Comparison of ENCODE assay signal across 1 cellular context in the genomic region with DNA sequence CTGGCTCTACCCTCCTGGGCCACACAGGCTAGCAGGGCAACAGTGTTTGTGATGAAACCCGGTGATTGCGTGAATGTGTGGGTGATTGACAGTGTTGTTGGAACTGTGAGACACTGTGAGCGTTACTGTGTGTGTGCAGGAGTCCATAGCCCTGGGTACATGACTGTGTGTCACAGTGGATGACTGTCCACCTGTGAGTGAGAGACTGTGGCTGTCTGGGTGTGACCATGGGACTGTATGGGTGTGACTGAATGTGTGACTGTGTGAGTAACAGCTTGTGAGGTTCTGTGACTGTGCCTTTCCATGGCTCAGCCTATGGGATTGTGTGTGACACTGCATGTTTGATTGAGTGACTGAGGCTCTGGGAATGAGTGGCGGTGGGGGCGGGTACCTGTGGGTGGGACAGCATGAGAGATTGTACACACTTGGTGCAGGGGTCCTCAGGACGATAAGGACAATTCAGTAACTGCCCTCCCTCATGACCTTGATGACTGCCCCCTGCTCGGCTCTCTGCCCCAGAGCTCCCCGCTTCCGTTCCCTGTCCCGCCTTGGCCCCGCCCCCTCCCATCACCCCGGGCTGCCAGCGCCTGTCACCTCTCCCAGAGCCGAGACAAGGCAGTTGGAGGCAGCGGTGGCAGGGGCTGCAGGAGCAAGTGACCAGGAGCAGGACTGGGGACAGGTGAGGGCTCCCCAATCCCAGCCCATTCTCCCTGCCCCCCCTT.
A peak's percentile ranks its signal among the peaks of the same experiment; 100 is the strongest.
TF ChIP-seq lines count a peak whose summit lies in the region.

A gene with protein sequence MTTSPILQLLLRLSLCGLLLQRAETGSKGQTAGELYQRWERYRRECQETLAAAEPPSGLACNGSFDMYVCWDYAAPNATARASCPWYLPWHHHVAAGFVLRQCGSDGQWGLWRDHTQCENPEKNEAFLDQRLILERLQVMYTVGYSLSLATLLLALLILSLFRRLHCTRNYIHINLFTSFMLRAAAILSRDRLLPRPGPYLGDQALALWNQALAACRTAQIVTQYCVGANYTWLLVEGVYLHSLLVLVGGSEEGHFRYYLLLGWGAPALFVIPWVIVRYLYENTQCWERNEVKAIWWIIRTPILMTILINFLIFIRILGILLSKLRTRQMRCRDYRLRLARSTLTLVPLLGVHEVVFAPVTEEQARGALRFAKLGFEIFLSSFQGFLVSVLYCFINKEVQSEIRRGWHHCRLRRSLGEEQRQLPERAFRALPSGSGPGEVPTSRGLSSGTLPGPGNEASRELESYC (plus strand): TSS at position 602 of the 722 bp plus-strand sequence. CDS start 1,300 bp downstream, outside the sequence.

TF ChIP-seq in K562, 482 proteins besides CTCF, POLR2A, EP300 and RAD21 (continued from another document and continues in another):
- TF ChIP-seq ZNF766 (CRISPR knock-in tag; conservative IDR thresholded peaks at IDR 0.05) (0 out of 2 replicates have a peak, but pooled peaks have one; percentile 51), ZNF41 (CRISPR knock-in tag; conservative IDR thresholded peaks at IDR 0.05) (no peak), TAF1 (IDR thresholded peaks at IDR 0.05; ENCODE audit: control insufficient read depth, extremely low read depth, insufficient read depth, low read length, severe bottlenecking) (peak; percentile 91), TAF9B (IDR thresholded peaks at IDR 0.05; ENCODE audit: partially characterized antibody) (peak; percentile 49), MTA3 (IDR thresholded peaks at IDR 0.05; ENCODE audit: borderline replicate concordance) (peak; percentile 15; the same call in 1 of the 2 replicates), POLR2AphosphoS5 (IDR thresholded peaks at IDR 0.05; ENCODE audit: control insufficient read depth, insufficient read depth, low read depth, low read length) (peak; percentile 74), RBBP5 (IDR thresholded peaks at IDR 0.05; ENCODE audit: borderline replicate concordance, insufficient read depth, low read length, poor library complexity, severe bottlenecking) (no peak), HIVEP1 (CRISPR knock-in tag; IDR thresholded peaks at IDR 0.05) (no peak), FOXK2 (conservative IDR thresholded peaks at IDR 0.05 in 1 of 2, IDR thresholded peaks at IDR 0.05 in 1 of 2; ENCODE audit: low read depth in 2 of 2) (peak in 1 of 2 experiments; percentile 38; a peak in 1 of 4 replicates), KDM5B (IDR thresholded peaks at IDR 0.05; ENCODE audit: insufficient replicate concordance, low read depth, low read length) (no peak), SUPT5H (IDR thresholded peaks at IDR 0.05) (peak; percentile 89; the same call in 1 of the 2 replicates), MBD2 (IDR thresholded peaks at IDR 0.05; ENCODE audit: borderline replicate concordance, low read depth) (peak; percentile 40; the same call in 1 of the 2 replicates), DACH1 (IDR thresholded peaks at IDR 0.05; ENCODE audit: partially characterized antibody) (peak; percentile 65), ZNF780A (CRISPR knock-in tag; IDR thresholded peaks at IDR 0.05) (no peak), ZNF212 (CRISPR knock-in tag; IDR thresholded peaks at IDR 0.05) (no peak), XRCC5 (IDR thresholded peaks at IDR 0.05; ENCODE audit: low read depth, low read length) (peak; percentile 6; the same call in 1 of the 2 replicates), PCBP1 (IDR thresholded peaks at IDR 0.05; ENCODE audit: low read depth, low read length, poor library complexity, severe bottlenecking) (no peak), C11orf30 (IDR thresholded peaks at IDR 0.05; ENCODE audit: low read depth) (peak; percentile 68), KDM1A (IDR thresholded peaks at IDR 0.05) (0 out of 4 replicates have a peak, but pooled peaks of 1 of the 2 experiments have one; percentile 5), CBX3 (IDR thresholded peaks at IDR 0.05; ENCODE audit: borderline replicate concordance in 1 of 2, low read length in 2 of 2) (peak in 1 of 2 experiments; percentile 53; a peak in 1 of 3 replicates), ZBTB7A (IDR thresholded peaks at IDR 0.05; ENCODE audit: borderline replicate concordance, control insufficient read depth, low read depth, low read length) (peak; percentile 81; the same call in 1 of the 2 replicates), CREM (IDR thresholded peaks at IDR 0.05; ENCODE audit: low read depth) (peak; percentile 69), COPS2 (conservative IDR thresholded peaks at IDR 0.05) (no peak), ZFX (CRISPR knock-in tag; IDR thresholded peaks at IDR 0.05) (no peak), BHLHE40 (IDR thresholded peaks at IDR 0.05; ENCODE audit: low read length) (0 out of 2 replicates have a peak, but pooled peaks have one; percentile 24), PHF8 (IDR thresholded peaks at IDR 0.05; ENCODE audit: borderline replicate concordance, low read length) (peak; percentile 37; the same call in 1 of the 2 replicates), ELF1 (tag; IDR thresholded peaks at IDR 0.05) (no peak), KLF16 (IDR thresholded peaks at IDR 0.05) (no peak), GABPA (tag; conservative IDR thresholded peaks at IDR 0.05; ENCODE audit: low read depth) (peak; percentile 34), CREB1 (IDR thresholded peaks at IDR 0.05) (no peak), CREB1 (CRISPR knock-in tag; IDR thresholded peaks at IDR 0.05) (0 out of 2 replicates have a peak, but pooled peaks have one; percentile 28), EGR1 (conservative IDR thresholded peaks at IDR 0.05) (peak; percentile 68)
- TF ChIP-seq, protein P1, sequence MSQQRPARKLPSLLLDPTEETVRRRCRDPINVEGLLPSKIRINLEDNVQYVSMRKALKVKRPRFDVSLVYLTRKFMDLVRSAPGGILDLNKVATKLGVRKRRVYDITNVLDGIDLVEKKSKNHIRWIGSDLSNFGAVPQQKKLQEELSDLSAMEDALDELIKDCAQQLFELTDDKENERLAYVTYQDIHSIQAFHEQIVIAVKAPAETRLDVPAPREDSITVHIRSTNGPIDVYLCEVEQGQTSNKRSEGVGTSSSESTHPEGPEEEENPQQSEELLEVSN (IDR thresholded peaks at IDR 0.05; ENCODE audit: borderline replicate concordance in 1 of 2, extremely low read depth in 1 of 2, insufficient read depth in 1 of 2, insufficient read length in 1 of 2, low read depth in 1 of 2, low read length in 1 of 2, poor library complexity in 1 of 2, severe bottlenecking in 1 of 2) = peak in 1 of 2 experiments; percentile 7
- TF ChIP-seq, protein P2, sequence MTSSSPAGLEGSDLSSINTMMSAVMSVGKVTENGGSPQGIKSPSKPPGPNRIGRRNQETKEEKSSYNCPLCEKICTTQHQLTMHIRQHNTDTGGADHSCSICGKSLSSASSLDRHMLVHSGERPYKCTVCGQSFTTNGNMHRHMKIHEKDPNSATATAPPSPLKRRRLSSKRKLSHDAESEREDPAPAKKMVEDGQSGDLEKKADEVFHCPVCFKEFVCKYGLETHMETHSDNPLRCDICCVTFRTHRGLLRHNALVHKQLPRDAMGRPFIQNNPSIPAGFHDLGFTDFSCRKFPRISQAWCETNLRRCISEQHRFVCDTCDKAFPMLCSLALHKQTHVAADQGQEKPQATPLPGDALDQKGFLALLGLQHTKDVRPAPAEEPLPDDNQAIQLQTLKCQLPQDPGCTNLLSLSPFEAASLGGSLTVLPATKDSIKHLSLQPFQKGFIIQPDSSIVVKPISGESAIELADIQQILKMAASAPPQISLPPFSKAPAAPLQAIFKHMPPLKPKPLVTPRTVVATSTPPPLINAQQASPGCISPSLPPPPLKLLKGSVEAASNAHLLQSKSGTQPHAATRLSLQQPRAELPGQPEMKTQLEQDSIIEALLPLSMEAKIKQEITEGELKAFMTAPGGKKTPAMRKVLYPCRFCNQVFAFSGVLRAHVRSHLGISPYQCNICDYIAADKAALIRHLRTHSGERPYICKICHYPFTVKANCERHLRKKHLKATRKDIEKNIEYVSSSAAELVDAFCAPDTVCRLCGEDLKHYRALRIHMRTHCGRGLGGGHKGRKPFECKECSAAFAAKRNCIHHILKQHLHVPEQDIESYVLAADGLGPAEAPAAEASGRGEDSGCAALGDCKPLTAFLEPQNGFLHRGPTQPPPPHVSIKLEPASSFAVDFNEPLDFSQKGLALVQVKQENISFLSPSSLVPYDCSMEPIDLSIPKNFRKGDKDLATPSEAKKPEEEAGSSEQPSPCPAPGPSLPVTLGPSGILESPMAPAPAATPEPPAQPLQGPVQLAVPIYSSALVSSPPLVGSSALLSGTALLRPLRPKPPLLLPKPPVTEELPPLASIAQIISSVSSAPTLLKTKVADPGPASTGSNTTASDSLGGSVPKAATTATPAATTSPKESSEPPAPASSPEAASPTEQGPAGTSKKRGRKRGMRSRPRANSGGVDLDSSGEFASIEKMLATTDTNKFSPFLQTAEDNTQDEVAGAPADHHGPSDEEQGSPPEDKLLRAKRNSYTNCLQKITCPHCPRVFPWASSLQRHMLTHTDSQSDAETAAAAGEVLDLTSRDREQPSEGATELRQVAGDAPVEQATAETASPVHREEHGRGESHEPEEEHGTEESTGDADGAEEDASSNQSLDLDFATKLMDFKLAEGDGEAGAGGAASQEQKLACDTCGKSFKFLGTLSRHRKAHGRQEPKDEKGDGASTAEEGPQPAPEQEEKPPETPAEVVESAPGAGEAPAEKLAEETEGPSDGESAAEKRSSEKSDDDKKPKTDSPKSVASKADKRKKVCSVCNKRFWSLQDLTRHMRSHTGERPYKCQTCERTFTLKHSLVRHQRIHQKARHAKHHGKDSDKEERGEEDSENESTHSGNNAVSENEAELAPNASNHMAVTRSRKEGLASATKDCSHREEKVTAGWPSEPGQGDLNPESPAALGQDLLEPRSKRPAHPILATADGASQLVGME (CRISPR knock-in tag; IDR thresholded peaks at IDR 0.05) = no peak
- TF ChIP-seq, protein P3, sequence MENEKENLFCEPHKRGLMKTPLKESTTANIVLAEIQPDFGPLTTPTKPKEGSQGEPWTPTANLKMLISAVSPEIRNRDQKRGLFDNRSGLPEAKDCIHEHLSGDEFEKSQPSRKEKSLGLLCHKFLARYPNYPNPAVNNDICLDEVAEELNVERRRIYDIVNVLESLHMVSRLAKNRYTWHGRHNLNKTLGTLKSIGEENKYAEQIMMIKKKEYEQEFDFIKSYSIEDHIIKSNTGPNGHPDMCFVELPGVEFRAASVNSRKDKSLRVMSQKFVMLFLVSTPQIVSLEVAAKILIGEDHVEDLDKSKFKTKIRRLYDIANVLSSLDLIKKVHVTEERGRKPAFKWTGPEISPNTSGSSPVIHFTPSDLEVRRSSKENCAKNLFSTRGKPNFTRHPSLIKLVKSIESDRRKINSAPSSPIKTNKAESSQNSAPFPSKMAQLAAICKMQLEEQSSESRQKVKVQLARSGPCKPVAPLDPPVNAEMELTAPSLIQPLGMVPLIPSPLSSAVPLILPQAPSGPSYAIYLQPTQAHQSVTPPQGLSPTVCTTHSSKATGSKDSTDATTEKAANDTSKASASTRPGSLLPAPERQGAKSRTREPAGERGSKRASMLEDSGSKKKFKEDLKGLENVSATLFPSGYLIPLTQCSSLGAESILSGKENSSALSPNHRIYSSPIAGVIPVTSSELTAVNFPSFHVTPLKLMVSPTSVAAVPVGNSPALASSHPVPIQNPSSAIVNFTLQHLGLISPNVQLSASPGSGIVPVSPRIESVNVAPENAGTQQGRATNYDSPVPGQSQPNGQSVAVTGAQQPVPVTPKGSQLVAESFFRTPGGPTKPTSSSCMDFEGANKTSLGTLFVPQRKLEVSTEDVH (IDR thresholded peaks at IDR 0.05; ENCODE audit: low read depth, partially characterized antibody) = no peak
- TF ChIP-seq, protein P4, sequence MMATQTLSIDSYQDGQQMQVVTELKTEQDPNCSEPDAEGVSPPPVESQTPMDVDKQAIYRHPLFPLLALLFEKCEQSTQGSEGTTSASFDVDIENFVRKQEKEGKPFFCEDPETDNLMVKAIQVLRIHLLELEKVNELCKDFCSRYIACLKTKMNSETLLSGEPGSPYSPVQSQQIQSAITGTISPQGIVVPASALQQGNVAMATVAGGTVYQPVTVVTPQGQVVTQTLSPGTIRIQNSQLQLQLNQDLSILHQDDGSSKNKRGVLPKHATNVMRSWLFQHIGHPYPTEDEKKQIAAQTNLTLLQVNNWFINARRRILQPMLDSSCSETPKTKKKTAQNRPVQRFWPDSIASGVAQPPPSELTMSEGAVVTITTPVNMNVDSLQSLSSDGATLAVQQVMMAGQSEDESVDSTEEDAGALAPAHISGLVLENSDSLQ (IDR thresholded peaks at IDR 0.05) = peak; percentile 95
- TF ChIP-seq, protein P5, sequence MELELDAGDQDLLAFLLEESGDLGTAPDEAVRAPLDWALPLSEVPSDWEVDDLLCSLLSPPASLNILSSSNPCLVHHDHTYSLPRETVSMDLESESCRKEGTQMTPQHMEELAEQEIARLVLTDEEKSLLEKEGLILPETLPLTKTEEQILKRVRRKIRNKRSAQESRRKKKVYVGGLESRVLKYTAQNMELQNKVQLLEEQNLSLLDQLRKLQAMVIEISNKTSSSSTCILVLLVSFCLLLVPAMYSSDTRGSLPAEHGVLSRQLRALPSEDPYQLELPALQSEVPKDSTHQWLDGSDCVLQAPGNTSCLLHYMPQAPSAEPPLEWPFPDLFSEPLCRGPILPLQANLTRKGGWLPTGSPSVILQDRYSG (tag; conservative IDR thresholded peaks at IDR 0.05; ENCODE audit: low read depth) = no peak
- TF ChIP-seq, protein P6, sequence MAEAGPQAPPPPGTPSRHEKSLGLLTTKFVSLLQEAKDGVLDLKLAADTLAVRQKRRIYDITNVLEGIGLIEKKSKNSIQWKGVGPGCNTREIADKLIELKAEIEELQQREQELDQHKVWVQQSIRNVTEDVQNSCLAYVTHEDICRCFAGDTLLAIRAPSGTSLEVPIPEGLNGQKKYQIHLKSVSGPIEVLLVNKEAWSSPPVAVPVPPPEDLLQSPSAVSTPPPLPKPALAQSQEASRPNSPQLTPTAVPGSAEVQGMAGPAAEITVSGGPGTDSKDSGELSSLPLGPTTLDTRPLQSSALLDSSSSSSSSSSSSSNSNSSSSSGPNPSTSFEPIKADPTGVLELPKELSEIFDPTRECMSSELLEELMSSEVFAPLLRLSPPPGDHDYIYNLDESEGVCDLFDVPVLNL (CRISPR knock-in tag; IDR thresholded peaks at IDR 0.05; ENCODE audit: low read depth) = 0 out of 2 replicates have a peak, but pooled peaks have one; percentile 54
- TF ChIP-seq, protein P7, sequence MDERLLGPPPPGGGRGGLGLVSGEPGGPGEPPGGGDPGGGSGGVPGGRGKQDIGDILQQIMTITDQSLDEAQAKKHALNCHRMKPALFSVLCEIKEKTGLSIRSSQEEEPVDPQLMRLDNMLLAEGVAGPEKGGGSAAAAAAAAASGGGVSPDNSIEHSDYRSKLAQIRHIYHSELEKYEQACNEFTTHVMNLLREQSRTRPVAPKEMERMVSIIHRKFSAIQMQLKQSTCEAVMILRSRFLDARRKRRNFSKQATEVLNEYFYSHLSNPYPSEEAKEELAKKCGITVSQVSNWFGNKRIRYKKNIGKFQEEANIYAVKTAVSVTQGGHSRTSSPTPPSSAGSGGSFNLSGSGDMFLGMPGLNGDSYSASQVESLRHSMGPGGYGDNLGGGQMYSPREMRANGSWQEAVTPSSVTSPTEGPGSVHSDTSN (CRISPR knock-in tag; IDR thresholded peaks at IDR 0.05; ENCODE audit: low read depth) = no peak; the same call in 1 of the 2 replicates
- TF ChIP-seq, protein P7 (tag; conservative IDR thresholded peaks at IDR 0.05; ENCODE audit: low read depth) = peak; percentile 77
